Comparison of ENCODE assay signal across 12 cellular contexts in genomic region chr9:6787793-6788174, GRCh38. TPM values are rescaled to one million over a fixed set of nuclear protein-coding genes. Genes with fewer than 3 reads are reported as not detected.
A peak's percentile ranks its signal among the peaks of the same experiment; 100 is the strongest.
DNase-seq lines count a peak whose midpoint lies in the region; ATAC-seq and TF ChIP-seq lines count a peak whose summit lies in the region.
"Had no signal": no experiment of that assay in that cellular context is flagged by ENCODE, and none has a peak within 500 bp of the region (broad histone marks: within the 10 kb centered on the region; RNA-seq: fewer than 3 reads in every experiment).

No MANE protein-coding gene starts in this region.

- peak overlapping the region; percentile 82 for H3K56ac ChIP-seq in mesendoderm (ENCODE audit: low read length)

- no CpG with 5 or more reads among the region's 3 CpGs for WGBS in mesendoderm (ENCODE audit: extremely low coverage, insufficient coverage, low lambda C conversion rate)

- H3K79me2 ChIP-seq in mesendoderm (ENCODE audit: control insufficient read depth, insufficient read depth, low read length) = peaks cover 9% of the 10 kb centered on the region

- TF ChIP-seq CTCF in natural killer cell (IDR thresholded peaks at IDR 0.05) (no peak), colonic mucosa (IDR thresholded peaks at IDR 0.05) (no peak), type B pancreatic cell (conservative IDR thresholded peaks at IDR 0.05) (no peak)

- H4K5ac ChIP-seq in mesendoderm (ENCODE audit: low read length) = no peak overlapping the region

- H3K4me1 Mint-ChIP-seq in natural killer cell (peaks cover 59 to 69% of the 10 kb centered on the region in 2 donors), type B pancreatic cell (ENCODE audit: unreplicated experiment) (peaks cover 22% of the 10 kb centered on the region)
- peaks cover 43 to 45% of the 10 kb centered on the region in 2 donors for H3K4me1 Mint-ChIP-seq in natural killer cell treated with Interleukin-12 subunit alpha and Interleukin-12 subunit beta and Interleukin-15 and Interleukin-18, amount 100 ng/mL, for 72 hours (ENCODE audit: low read depth in 2 of 2)

- peak overlapping the region; percentile 81 for H3K4ac ChIP-seq in mesendoderm (ENCODE audit: low read depth, low read length)

- H3K4me3 ChIP-seq in colonic mucosa = no peak overlapping the region
- H3K4me3 ChIP-seq in mesendoderm (ENCODE audit: low read length) = no peak overlapping the region
- H3K4me3 ChIP-seq: K562, uterus had no signal

- peak overlapping the region; percentile 20 for H3K23ac ChIP-seq in mesendoderm (ENCODE audit: low read length)

- H3K27ac Mint-ChIP-seq in natural killer cell (peak overlapping the region; percentile 4 to 42), type B pancreatic cell (peak overlapping the region; percentile 70)
- no peak overlapping the region for H3K27ac Mint-ChIP-seq in natural killer cell treated with Interleukin-12 subunit alpha and Interleukin-12 subunit beta and Interleukin-15 and Interleukin-18, amount 100 ng/mL, for 72 hours
- H3K27ac Mint-ChIP-seq: T-helper 2 cell treated with Interferon-gamma antibody and Interleukin-4, amounts not matched to agents 5 μg/mL and 100 μg/mL, for 36 hours had no signal

- no peaks in the 10 kb centered on the region for H3K9me3 ChIP-seq in colonic mucosa
- H3K9me3 ChIP-seq: uterus had no signal

- H3K4me3 Mint-ChIP-seq in natural killer cell (no peak overlapping the region), type B pancreatic cell (peak overlapping the region; percentile 53)
- no peak overlapping the region for H3K4me3 Mint-ChIP-seq in natural killer cell treated with Interleukin-12 subunit alpha and Interleukin-12 subunit beta and Interleukin-15 and Interleukin-18, amount 100 ng/mL, for 72 hours
- H3K4me3 Mint-ChIP-seq: T-helper 2 cell treated with Interferon-gamma antibody and Interleukin-4, amounts not matched to agents 5 μg/mL and 100 μg/mL, for 36 hours had no signal

- H3K18ac ChIP-seq in mesendoderm (ENCODE audit: low read length) = no peak overlapping the region

- DNase-seq in natural killer cell = no peak
- DNase-seq in natural killer cell treated with Interleukin-12 subunit alpha and Interleukin-12 subunit beta and Interleukin-15 and Interleukin-18, amount 100 ng/mL, for 72 hours (ENCODE audit: low spot score) = no peak
- no peak for DNase-seq in colonic mucosa
- no peak for DNase-seq in mesendoderm
- no peak for DNase-seq in type B pancreatic cell (ENCODE audit: extremely low spot score, unreplicated experiment)
- no peak for DNase-seq in effector CD4-positive, alpha-beta T cell
- no peak for DNase-seq in RKO (ENCODE audit: low spot score)
- DNase-seq in NCI-H774 (lab: John Stamatoyannopoulos, UW) = no peak
- DNase-seq: NCI-H2081, uterus had no signal

- peak overlapping the region; percentile 77 for H3K27ac ChIP-seq in colonic mucosa
- H3K27ac ChIP-seq in mesendoderm (ENCODE audit: low read depth, low read length) = peak overlapping the region; percentile 70
- H3K27ac ChIP-seq: uterus had no signal

- intact Hi-C loops in natural killer cell (cut with micrococcal nuclease) (no loop called here), colonic mucosa (cut with DNase I) (no loop called here)

- H3K9ac ChIP-seq in colonic mucosa (ENCODE audit: low read depth in 2 of 2, low read length in 2 of 2) (peak overlapping the region in 1 of 2 donors; percentile 22), mesendoderm (ENCODE audit: low read length) (peak overlapping the region; percentile 41)

- H3K27me3 Mint-ChIP-seq in natural killer cell (ENCODE audit: low read depth in 2 of 2) (no peaks in the 10 kb centered on the region), type B pancreatic cell (no peaks in the 10 kb centered on the region)
- no peaks in the 10 kb centered on the region for H3K27me3 Mint-ChIP-seq in natural killer cell treated with Interleukin-12 subunit alpha and Interleukin-12 subunit beta and Interleukin-15 and Interleukin-18, amount 100 ng/mL, for 72 hours

- H2BK120ac ChIP-seq in mesendoderm (ENCODE audit: low read depth, low read length) = no peak overlapping the region

- H3K4me2 ChIP-seq in mesendoderm (ENCODE audit: low read length) = no peak overlapping the region

- ATAC-seq in natural killer cell = no peak
- no peak for ATAC-seq in natural killer cell treated with Interleukin-12 subunit alpha and Interleukin-12 subunit beta and Interleukin-15 and Interleukin-18, amount 100 ng/mL, for 72 hours
- ATAC-seq: K562 had no signal

- H3K27me3 ChIP-seq in colonic mucosa (no peaks in the 10 kb centered on the region), mesendoderm (ENCODE audit: insufficient read depth, low read length, poor library complexity) (no peaks in the 10 kb centered on the region)
- H3K27me3 ChIP-seq: uterus had no signal

- H4K8ac ChIP-seq in mesendoderm (ENCODE audit: low read depth, low read length) = peak overlapping the region; percentile 43

- H3K4me1 ChIP-seq in colonic mucosa (peaks cover 8% of the 10 kb centered on the region), mesendoderm (ENCODE audit: control insufficient read depth, low read depth, low read length) (peaks cover 15% of the 10 kb centered on the region)
- H3K4me1 ChIP-seq: uterus had no signal

- H3K36me3 ChIP-seq in colonic mucosa = no peaks in the 10 kb centered on the region
- no peaks in the 10 kb centered on the region for H3K36me3 ChIP-seq in mesendoderm (ENCODE audit: control insufficient read depth, insufficient read depth, low read length)
- H3K36me3 ChIP-seq: uterus had no signal

- H3K79me1 ChIP-seq in mesendoderm (ENCODE audit: low read length) = peaks cover 4% of the 10 kb centered on the region

- H3K9me3 Mint-ChIP-seq in natural killer cell (no peaks in the 10 kb centered on the region), type B pancreatic cell (no peaks in the 10 kb centered on the region)
- H3K9me3 Mint-ChIP-seq in natural killer cell treated with Interleukin-12 subunit alpha and Interleukin-12 subunit beta and Interleukin-15 and Interleukin-18, amount 100 ng/mL, for 72 hours = no peaks in the 10 kb centered on the region
- H3K9me3 Mint-ChIP-seq: T-helper 2 cell treated with Interferon-gamma antibody and Interleukin-4, amounts not matched to agents 5 μg/mL and 100 μg/mL, for 36 hours had no signal

- peak overlapping the region; percentile 79 for H2BK5ac ChIP-seq in mesendoderm (ENCODE audit: low read length)

- no peaks in the 10 kb centered on the region for H3K36me3 Mint-ChIP-seq in natural killer cell
- H3K36me3 Mint-ChIP-seq in natural killer cell treated with Interleukin-12 subunit alpha and Interleukin-12 subunit beta and Interleukin-15 and Interleukin-18, amount 100 ng/mL, for 72 hours = no peaks in the 10 kb centered on the region
- H3K36me3 Mint-ChIP-seq in type B pancreatic cell = no peaks in the 10 kb centered on the region

- no peak overlapping the region for H2BK15ac ChIP-seq in mesendoderm (replicated peaks; ENCODE audit: low read depth)

- H2AK5ac ChIP-seq in mesendoderm (ENCODE audit: low read length) = peak overlapping the region; percentile 73

RNA-seq across cellular contexts. Expression of gene KDM4C, which starts 30.0 kb away (rescaled TPM):
- total RNA-seq in natural killer cell (100 to 1,000 TPM; 115 to 137 (median 116) TPM), colonic mucosa (10 to 100 TPM; 37.3 to 42.0 TPM), type B pancreatic cell (ENCODE audit: low replicate concordance) (16.5 and 25.4 TPM in 2 replicates)
- total RNA-seq in natural killer cell treated with Interleukin-12 subunit alpha and Interleukin-12 subunit beta and Interleukin-15 and Interleukin-18, amount 100 ng/mL, for 72 hours = 10 to 100 TPM; 66.2 to 68.7 TPM
- 6.4 TPM for polyA plus RNA-seq in mesendoderm (2013, experiment 1 of 2)
- 6.7 TPM for polyA plus RNA-seq in mesendoderm (2013, experiment 2 of 2)

Comparison
In these comparisons a context has a peak if more than half of its experiments do, and no peak if none do; other contexts are left out.
1. H3K27ac Mint-ChIP-seq: peak in natural killer cell (2 of 2) and type B pancreatic cell (single experiment); none in natural killer cell treated with Interleukin-12 subunit alpha and Interleukin-12 subunit beta and Interleukin-15 and Interleukin-18, amount 100 ng/mL, for 72 hours (0 of 2).